ENCODE assay signal across 16 cellular contexts in the genomic region with DNA sequence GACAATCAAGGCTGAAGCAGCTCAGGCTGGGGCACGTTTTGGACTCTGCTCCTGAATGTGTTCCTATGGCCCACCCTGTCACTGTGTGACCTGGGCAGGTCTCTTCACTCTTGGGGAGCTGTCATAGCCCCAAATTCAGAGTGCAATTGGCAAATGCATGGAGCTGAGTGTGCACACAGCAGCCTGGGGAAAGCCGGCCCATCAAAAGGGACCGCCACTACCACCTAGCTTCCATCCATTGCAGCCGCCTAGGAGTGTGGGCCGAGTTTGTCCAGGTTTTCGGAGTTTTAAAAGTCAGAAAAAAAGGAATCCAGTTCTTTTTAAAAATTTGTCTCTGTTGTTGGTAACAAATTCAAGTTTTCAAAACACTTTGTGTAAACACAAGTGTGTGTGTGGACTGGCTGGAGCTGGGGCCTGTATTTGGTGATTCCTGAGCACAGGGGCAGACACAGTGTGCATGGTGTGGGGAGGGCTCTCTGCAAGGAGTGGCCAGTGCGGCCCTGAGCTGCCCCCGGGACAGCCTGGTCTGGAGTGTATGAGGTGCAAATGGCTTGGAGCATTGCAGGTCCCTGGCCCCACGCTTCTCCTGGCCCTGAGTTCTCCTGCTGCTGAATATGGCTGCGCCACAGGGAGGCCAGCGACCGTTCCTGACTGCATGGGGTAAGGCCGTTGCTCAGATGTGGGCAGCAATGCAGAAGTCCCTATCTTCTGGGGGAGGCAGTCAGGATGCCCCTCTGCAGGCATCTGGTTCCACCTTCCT. TPM values are rescaled to one million over a fixed set of nuclear protein-coding genes. Genes with fewer than 3 reads are reported as not detected.
A peak's percentile ranks its signal among the peaks of the same experiment; 100 is the strongest.
DNase-seq lines count a peak whose midpoint lies in the region; ATAC-seq and TF ChIP-seq lines count a peak whose summit lies in the region.
"Had no signal": no experiment of that assay in that cellular context is flagged by ENCODE, and none has a peak within 500 bp of the region (broad histone marks: within the 10 kb centered on the region; RNA-seq: fewer than 3 reads in every experiment).

No MANE protein-coding gene starts in this region.

- H3K27me3 ChIP-seq in dorsolateral prefrontal cortex (peaks cover 0 to 4% (median 0%) of the 10 kb centered on the region in 45 donors), osteoblast (ENCODE audit: insufficient read depth, low read length) (no peaks in the 10 kb centered on the region)

- H3K4me1 ChIP-seq in osteoblast (ENCODE audit: insufficient read depth, low read length), result no peaks in the 10 kb centered on the region
- H3K4me1 ChIP-seq: Caco-2 had no signal

- intact Hi-C loops in dorsolateral prefrontal cortex (cut with DNase I), result loop anchor here (5.0 to 10.0 kb wide), 3 partner anchors 127 to 314 kb away; no protein-coding TSS in a partner anchor

- no peaks in the 10 kb centered on the region for H3K79me2 ChIP-seq in osteoblast (ENCODE audit: insufficient read depth, low read length)

- H2AFZ ChIP-seq in osteoblast (ENCODE audit: low read length), result no peak overlapping the region

- H3K4me3 ChIP-seq in dorsolateral prefrontal cortex (no peak overlapping the region), osteoblast (ENCODE audit: insufficient read depth, low read length) (no peak overlapping the region)
- H3K4me3 ChIP-seq: BLaER1 had no signal

- H3K9me3 Mint-ChIP-seq in activated naive CD8-positive, alpha-beta T cell treated with anti-CD3 and anti-CD28 coated beads, Interleukin-2, amount 50 U/mL, for 24 hours, result no peaks in the 10 kb centered on the region
- H3K9me3 Mint-ChIP-seq in activated naive CD8-positive, alpha-beta T cell treated with anti-CD3 and anti-CD28 coated beads for 36 hours, result no peaks in the 10 kb centered on the region

- H4K20me1 ChIP-seq in osteoblast (ENCODE audit: insufficient read depth, low read length), result no peaks in the 10 kb centered on the region
- H4K20me1 ChIP-seq: BLaER1 had no signal

- H3K27ac ChIP-seq in dorsolateral prefrontal cortex (peak overlapping the region in 46 of 59 donors; percentile 41 to 96 (median 82)), osteoblast (ENCODE audit: low read depth, low read length) (no peak overlapping the region), temporal lobe (ENCODE audit: low read depth, low read length) (peak overlapping the region; percentile 67)
- H3K27ac ChIP-seq: BLaER1 had no signal

- no peak for DNase-seq in activated naive CD8-positive, alpha-beta T cell treated with anti-CD3 and anti-CD28 coated beads, Interleukin-2, amount 50 U/mL, for 24 hours
- DNase-seq in activated naive CD8-positive, alpha-beta T cell treated with anti-CD3 and anti-CD28 coated beads for 36 hours, result no peak
- DNase-seq in dorsolateral prefrontal cortex (peak in 1 of 10 donors; percentile 7), osteoblast (ENCODE audit: insufficient read length, low spot score, missing footprints) (peak; percentile 35), RPMI8226 (no peak)
- DNase-seq in stimulated activated CD4-positive, alpha-beta T cell treated with anti-CD3 and anti-CD28 coated beads, Interleukin-2, amount 100 ng/mL, for 24 hours, result no peak
- DNase-seq: 8988T; AML-193; Caco-2; CD8-positive, alpha-beta memory T cell; DND-41; GDM1 had no signal

- no peak overlapping the region for H3K4me2 ChIP-seq in osteoblast (ENCODE audit: insufficient read depth, low read length)
- H3K4me2 ChIP-seq: BLaER1 had no signal

- H3K4me3 Mint-ChIP-seq in activated naive CD8-positive, alpha-beta T cell treated with anti-CD3 and anti-CD28 coated beads, Interleukin-2, amount 50 U/mL, for 24 hours, result no peak overlapping the region
- H3K4me3 Mint-ChIP-seq in activated naive CD8-positive, alpha-beta T cell treated with anti-CD3 and anti-CD28 coated beads for 36 hours, result no peak overlapping the region
- H3K4me3 Mint-ChIP-seq: CD8-positive, alpha-beta memory T cell had no signal

- H3K36me3 Mint-ChIP-seq in activated naive CD8-positive, alpha-beta T cell treated with anti-CD3 and anti-CD28 coated beads, Interleukin-2, amount 50 U/mL, for 24 hours (ENCODE audit: low read depth), result no peaks in the 10 kb centered on the region
- no peaks in the 10 kb centered on the region for H3K36me3 Mint-ChIP-seq in activated naive CD8-positive, alpha-beta T cell treated with anti-CD3 and anti-CD28 coated beads for 36 hours
- H3K36me3 Mint-ChIP-seq: CD8-positive, alpha-beta memory T cell had no signal

- TF ChIP-seq CTCF in dorsolateral prefrontal cortex (IDR thresholded peaks at IDR 0.05 in 54 of 56, conservative IDR thresholded peaks at IDR 0.05 in 2 of 56; ENCODE audit: low read depth in 1 of 56, partially characterized antibody in 56 of 56), result no peak
- TF ChIP-seq CTCF in osteoblast (IDR thresholded peaks at IDR 0.05; ENCODE audit: extremely low read depth, low read depth, low read length), result no peak

- peaks cover 10% of the 10 kb centered on the region for H3K27me3 Mint-ChIP-seq in activated naive CD8-positive, alpha-beta T cell treated with anti-CD3 and anti-CD28 coated beads, Interleukin-2, amount 50 U/mL, for 24 hours
- peaks cover 34% of the 10 kb centered on the region for H3K27me3 Mint-ChIP-seq in activated naive CD8-positive, alpha-beta T cell treated with anti-CD3 and anti-CD28 coated beads for 36 hours

- no peaks in the 10 kb centered on the region for H3K36me3 ChIP-seq in osteoblast (ENCODE audit: insufficient read depth, low read length)
- H3K36me3 ChIP-seq: BLaER1 had no signal

- H3K27ac Mint-ChIP-seq in activated naive CD8-positive, alpha-beta T cell treated with anti-CD3 and anti-CD28 coated beads, Interleukin-2, amount 50 U/mL, for 24 hours, result no peak overlapping the region
- no peak overlapping the region for H3K27ac Mint-ChIP-seq in activated naive CD8-positive, alpha-beta T cell treated with anti-CD3 and anti-CD28 coated beads for 36 hours
- H3K27ac Mint-ChIP-seq: CD8-positive, alpha-beta memory T cell had no signal

- no peaks in the 10 kb centered on the region for H3K9me3 ChIP-seq in osteoblast (ENCODE audit: low read depth, low read length)
- H3K9me3 ChIP-seq: BLaER1, Caco-2 had no signal

- peak; percentile 21 for ATAC-seq in activated naive CD8-positive, alpha-beta T cell treated with anti-CD3 and anti-CD28 coated beads, Interleukin-2, amount 50 U/mL, for 24 hours
- ATAC-seq in GM21528 (IDR thresholded peaks at IDR 0.05; ENCODE audit: low FRiP score, unreplicated experiment), result no peak
- ATAC-seq: HCT116 had no signal

- no peaks in the 10 kb centered on the region for H3K4me1 Mint-ChIP-seq in activated naive CD8-positive, alpha-beta T cell treated with anti-CD3 and anti-CD28 coated beads, Interleukin-2, amount 50 U/mL, for 24 hours
- H3K4me1 Mint-ChIP-seq in activated naive CD8-positive, alpha-beta T cell treated with anti-CD3 and anti-CD28 coated beads for 36 hours, result peaks cover 2% of the 10 kb centered on the region
- H3K4me1 Mint-ChIP-seq: CD8-positive, alpha-beta memory T cell had no signal

RNA-seq across cellular contexts. Expression of a gene that starts 13.2 kb away (rescaled TPM):
- not detected for total RNA-seq in activated naive CD8-positive, alpha-beta T cell treated with anti-CD3 and anti-CD28 coated beads for 36 hours
- total RNA-seq in dorsolateral prefrontal cortex (100 to 1,000 TPM in 7 of 120 experiments, 10 to 100 TPM in 113; 15.6 to 171 (median 49.0) TPM), osteoblast (not detected in 2 replicates), temporal lobe (18.2 TPM)
- total RNA-seq: Caco-2; CD8-positive, alpha-beta memory T cell had no signal

Comparison
In these comparisons a context has a peak if more than half of its experiments do, and no peak if none do; other contexts are left out.
1. RNA of a gene that starts 13.2 kb away (total RNA-seq): 15.6 to 171 TPM in dorsolateral prefrontal cortex and 18.2 TPM in temporal lobe (single experiment); not detected in activated naive CD8-positive, alpha-beta T cell treated with anti-CD3 and anti-CD28 coated beads for 36 hours and not detected in osteoblast; every median in the first group is over 10 times any median in the second.